In genomic region chr15:31362121-31362520, GRCh38 we compare ENCODE assay signal across 9 cellular contexts. TPM values are rescaled to one million over a fixed set of nuclear protein-coding genes. Genes with fewer than 3 reads are reported as not detected.
A peak's percentile ranks its signal among the peaks of the same experiment; 100 is the strongest.
DNase-seq lines count a peak whose midpoint lies in the region; ATAC-seq, FAIRE-seq and TF ChIP-seq lines count a peak whose summit lies in the region.
"Had no signal": no experiment of that assay in that cellular context is flagged by ENCODE, and none has a peak within 500 bp of the region (broad histone marks: within the 10 kb centered on the region; RNA-seq: fewer than 3 reads in every experiment).

No MANE protein-coding gene starts in this region.

- no peak for FAIRE-seq in GM12878 (lab: Jason Lieb, UNC)

- H3K4me1 ChIP-seq in BLaER1: peaks cover 99% of the 10 kb centered on the region
- peaks cover 53% of the 10 kb centered on the region for H3K4me1 ChIP-seq in HUES64 (ENCODE audit: insufficient read depth, low read length)
- peaks cover 83% of the 10 kb centered on the region for H3K4me1 ChIP-seq in GM12878 (ENCODE audit: control insufficient read depth, insufficient read depth, low read length)

- intact Hi-C loops in GM12878 (cut with micrococcal nuclease; ENCODE audit: unreplicated experiment): no loop called here
- intact Hi-C loops in left colon (cut with DNase I, micrococcal nuclease): no loop called here

- POLR2A ChIA-PET in GM12878 (lab: Charles Lee): interaction anchor here (0.6 to 1.5 kb wide), 2 partner anchors 9 to 106 kb away, joined by 3 to 4 read pairs; no protein-coding TSS in a partner anchor

- no peaks in the 10 kb centered on the region for H3K27me3 Mint-ChIP-seq in naive B cell

- H3K4me1 Mint-ChIP-seq in naive B cell: peaks cover 85 to 97% (median 92%) of the 10 kb centered on the region in 3 donors

- peaks cover 0 to 2% of the 10 kb centered on the region in 2 donors for H3K36me3 Mint-ChIP-seq in naive B cell

- H3K4me3 ChIP-seq in BLaER1 (peak overlapping the region; percentile 48), HUES64 (ENCODE audit: low read length) (no peak overlapping the region), GM12878 (no peak overlapping the region)

- no peaks in the 10 kb centered on the region for H3K9me3 ChIP-seq in BLaER1
- H3K9me3 ChIP-seq in HUES64 (ENCODE audit: insufficient read depth, low read depth, low read length): no peaks in the 10 kb centered on the region
- H3K9me3 ChIP-seq in GM12878 (replicated peaks; ENCODE audit: control insufficient read depth, insufficient read depth, low read length): no peaks in the 10 kb centered on the region
- H3K9me3 ChIP-seq: thoracic aorta had no signal

- no TSS peak for BruUV-seq in GM12878 (replicated peaks; lab: Mats Ljungman, UMichigan)

- H3K27me3 ChIP-seq in BLaER1 (no peaks in the 10 kb centered on the region), HUES64 (ENCODE audit: insufficient read depth, low read length) (no peaks in the 10 kb centered on the region), GM12878 (replicated peaks in 1 of 2; ENCODE audit: control insufficient read depth in 2 of 2, insufficient read depth in 2 of 2, low read length in 1 of 2) (no peaks in the 10 kb centered on the region)

- SMC1A ChIA-PET in GM12878 (lab: Charles Lee; ENCODE audit: uncharacterized antibody, unreplicated experiment): interaction anchor here (1.2 to 2.9 kb wide), 8 partner anchors 9 to 148 kb away, joined by 4 to 16 read pairs (median 6); no protein-coding TSS in a partner anchor

- peak overlapping the region; percentile 53 to 99 (median 79) for H3K4me3 Mint-ChIP-seq in naive B cell

- no peak for TF ChIP-seq RAD21 in GM12878 (IDR thresholded peaks at IDR 0.05; ENCODE audit: insufficient read depth, low read depth, low read length)

- peaks cover under 1% of the 10 kb centered on the region; the same call in 1 of the 2 replicates for H3K36me3 ChIP-seq in BLaER1
- H3K36me3 ChIP-seq in HUES64 (ENCODE audit: insufficient read depth, low read length): no peaks in the 10 kb centered on the region
- peaks cover 18 to 21% of the 10 kb centered on the region in 2 experiments for H3K36me3 ChIP-seq in GM12878 (ENCODE audit: control insufficient read depth in 2 of 2, insufficient read depth in 2 of 2, low read length in 1 of 2)
- H3K36me3 ChIP-seq: thoracic aorta had no signal

- RAD21 ChIA-PET in GM12878 (lab: Charles Lee; ENCODE audit: unreplicated experiment): interaction anchor here (0.7 to 2.8 kb wide), 4 partner anchors 9 to 126 kb away, joined by 3 to 17 read pairs (median 6); no protein-coding TSS in a partner anchor

- H3K4me2 ChIP-seq in BLaER1 (peak overlapping the region; percentile 93), GM12878 (ENCODE audit: control insufficient read depth, insufficient read depth) (peak overlapping the region; percentile 84)

- TF ChIP-seq POLR2A in GM12878 (IDR thresholded peaks at IDR 0.05; ENCODE audit: low read depth, low read length): no peak

- TF ChIP-seq CTCF in GM12878 (IDR thresholded peaks at IDR 0.05 in 2 of 3, conservative IDR thresholded peaks at IDR 0.05 in 1 of 3; ENCODE audit: control insufficient read depth in 2 of 3, extremely low read depth in 1 of 3, insufficient read depth in 1 of 3, low read depth in 3 of 3, low read length in 3 of 3): no peak

- H4K20me1 ChIP-seq in BLaER1 (peaks cover 11% of the 10 kb centered on the region), GM12878 (ENCODE audit: control insufficient read depth, insufficient read depth) (peaks cover 2% of the 10 kb centered on the region; the same call in 1 of the 2 replicates)

- H3K27ac ChIP-seq in BLaER1 (peak overlapping the region; percentile 98), HUES64 (ENCODE audit: low read depth, low read length) (0 out of 2 replicates have a peak overlapping the region, but pooled peaks have one; percentile 32), GM12878 (ENCODE audit: control insufficient read depth, insufficient read depth) (peak overlapping the region; percentile 85)

- no peak overlapping the region for H2AFZ ChIP-seq in GM12878 (ENCODE audit: control insufficient read depth, low read depth, low read length)

- DNase-seq in GM12878 (ENCODE audit: low read depth, low spot score): no peak
- DNase-seq in naive B cell: no peak
- DNase-seq in ecto neural progenitor cell (ENCODE audit: low spot score): no peak
- DNase-seq in left colon: no peak
- no peak for DNase-seq in NCI-H345 treated with DMSO at 0.1 percent for 48 hours (lab: John Stamatoyannopoulos, UW; ENCODE audit: unreplicated experiment)
- DNase-seq in HCEC 1CT: no peak

- no peaks in the 10 kb centered on the region for H3K9me3 Mint-ChIP-seq in naive B cell

- 70% methylated on average over 4 of the region's 4 CpGs for WGBS in HUES64
- 40% methylated on average over 4 of the region's 4 CpGs for WGBS in GM12878 (ENCODE audit: insufficient coverage, insufficient replicate concordance, low lambda C conversion rate, missing lambda C conversion rate)

- TF ChIP-seq EP300 in GM12878 (IDR thresholded peaks at IDR 0.05; ENCODE audit: borderline replicate concordance in 1 of 2, control insufficient read depth in 1 of 2, low read depth in 2 of 2, low read length in 2 of 2): no peak

- CTCF ChIA-PET in GM12878 (lab: Yijun Ruan, JAX): interaction anchor here (0.7 to 1.4 kb wide), 3 partner anchors 73 to 162 kb away, joined by 3 to 4 read pairs (median 3); no protein-coding TSS in a partner anchor

- peaks cover 93% of the 10 kb centered on the region for H3K79me2 ChIP-seq in GM12878 (ENCODE audit: control insufficient read depth, insufficient read depth, low read length)

- in situ Hi-C loops in GM12878 (cut with MboI): no loop called here

- peak overlapping the region; percentile 95 to 100 (median 98) for H3K27ac Mint-ChIP-seq in naive B cell

- ATAC-seq in GM12878: no peak
- no peak for ATAC-seq in naive B cell (ENCODE audit: low read depth in 2 of 2)
- ATAC-seq in left colon: no peak

- peak overlapping the region; percentile 87 for H3K9ac ChIP-seq in BLaER1
- H3K9ac ChIP-seq in HUES64 (ENCODE audit: low read depth, low read length): no peak overlapping the region
- H3K9ac ChIP-seq in GM12878 (ENCODE audit: control insufficient read depth, insufficient read depth, low read length): peak overlapping the region; percentile 21; the same call in 1 of the 2 replicates

TF ChIP-seq in GM12878, 131 proteins besides CTCF, POLR2A, EP300 and RAD21 (continues in another document):
- TF ChIP-seq MAX (IDR thresholded peaks at IDR 0.05; ENCODE audit: low read depth, low read length) (no peak), BCL3 (IDR thresholded peaks at IDR 0.05; ENCODE audit: borderline replicate concordance, insufficient read depth, low read depth, low read length, poor library complexity, severe bottlenecking) (no peak), RFX5 (IDR thresholded peaks at IDR 0.05; ENCODE audit: low read depth, low read length) (no peak), MYB (IDR thresholded peaks at IDR 0.05; ENCODE audit: borderline replicate concordance, low read depth, low read length) (no peak), BMI1 (IDR thresholded peaks at IDR 0.05; ENCODE audit: borderline replicate concordance) (no peak)

RNA-seq across cellular contexts. Expression of gene KLF13, which starts 35.5 kb away (rescaled TPM):
- 27.7 TPM for polyA plus RNA-seq in HUES64 (2013, experiment 1 of 2)
- 33.5 TPM for polyA plus RNA-seq in HUES64 (2013, experiment 2 of 2)
- 47.3 and 48.6 TPM in 2 replicates for total RNA-seq in GM12878 (2013; cell fraction: nucleolus; rRNA removed)
- total RNA-seq in GM12878 (2014; rRNA removed): 49.3 and 51.8 TPM in 2 replicates
- total RNA-seq in GM12878 (2014; rRNA removed; fragmentation: Illumina TruSeq; extraction: Trizol): 64.7 and 65.1 TPM in 2 replicates
- 109 and 112 TPM in 2 replicates for total RNA-seq in GM12878 (2021)
- polyA plus RNA-seq in GM12878 (2011; ENCODE audit: low read depth): 21.1 TPM
- 71.9 and 72.0 TPM in 2 replicates for polyA plus RNA-seq in GM12878 (2011; rRNA removed)
- polyA plus RNA-seq in GM12878 (2011; cell fraction: cytosol; rRNA removed): 40.2 and 46.9 TPM in 2 replicates
- polyA plus RNA-seq in GM12878 (2011; cell fraction: nucleus; rRNA removed): 35.3 and 41.2 TPM in 2 replicates
- polyA plus RNA-seq in GM12878 (2012): 50.2 and 70.7 TPM in 2 replicates
- 42.3 and 48.2 TPM in 2 replicates for polyA plus RNA-seq in GM12878 (2014; fragmentation: Illumina TruSeq; extraction: Trizol)
- 10 to 100 TPM; 31.1 to 63.1 TPM for polyA plus RNA-seq in GM12878 (2014; fragmentation: Nextera tagmentation; extraction: Ambion mirVana)
- polyA plus RNA-seq in GM12878 (2014; rRNA removed): 51.0 and 52.4 TPM in 2 replicates
- polyA plus RNA-seq in GM12878 (2016; fragmentation: Nextera tagmentation; extraction: Ambion mirVana): 10 to 100 TPM; 20.3 to 24.4 TPM
- 55.7 and 58.5 TPM in 2 replicates for polyA minus RNA-seq in GM12878 (2011; rRNA and poly(A)+ RNA removed)
- polyA minus RNA-seq in GM12878 (2011; cell fraction: cytosol; rRNA and poly(A)+ RNA removed): 23.3 and 37.1 TPM in 2 replicates
- polyA minus RNA-seq in GM12878 (2011; cell fraction: nucleus; rRNA and poly(A)+ RNA removed): 10.3 and 17.7 TPM in 2 replicates
- polyA plus RNA-seq in naive B cell (ENCODE audit: low read depth in 6 of 6): 10 to 100 TPM; 16.6 to 58.8 (median 40.0) TPM
- 100 to 1,000 TPM in 1 of 2 donors, 10 to 100 TPM in 1; 36.8 to 103 TPM for total RNA-seq in left colon

Comparison
In these comparisons a context has a peak if more than half of its experiments do, and no peak if none do; other contexts are left out.
1. H3K27ac ChIP-seq: peak in every context shown above with its lines; median percentile 98 in BLaER1; 85 in GM12878; 32 in HUES64.